ENCODE assay signal across 22 cellular contexts in the genomic region with DNA sequence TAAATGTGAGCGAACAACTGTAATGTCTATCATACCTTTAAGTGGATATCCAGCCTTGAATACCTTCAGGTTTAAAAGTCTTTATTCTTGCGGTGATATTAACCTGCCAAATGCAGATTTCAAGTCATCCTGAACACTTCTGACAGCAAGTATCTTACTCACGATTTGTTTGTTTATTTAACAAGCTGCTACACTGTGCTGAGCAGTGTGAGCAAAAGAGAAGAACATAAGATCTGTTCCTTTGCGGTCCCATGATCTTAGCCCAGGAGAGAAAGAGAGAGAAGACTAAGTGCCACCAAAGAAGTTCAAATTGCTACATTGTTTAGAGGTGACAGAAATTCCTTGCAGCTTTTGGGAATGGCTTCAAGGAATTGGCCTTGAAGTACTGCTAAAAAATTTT. TPM values are rescaled to one million over a fixed set of nuclear protein-coding genes. Genes with fewer than 3 reads are reported as not detected.
"Had no signal": no experiment of that assay in that cellular context is flagged by ENCODE, and none has a peak within 500 bp of the region (broad histone marks: within the 10 kb centered on the region; RNA-seq: fewer than 3 reads in every experiment).

No MANE protein-coding gene starts in this region.

- H3K9me3 Mint-ChIP-seq: activated B cell treated with CpG ODN at 0.5 μM for 24 hours; endodermal cell; stimulated activated naive CD8-positive, alpha-beta T cell treated with anti-CD3 and anti-CD28 coated beads, Interleukin-15, Interleukin-2, amounts not matched to agents 100 ng/mL and 50 ng/mL, for 24 hours had no signal

- H3K4me3 Mint-ChIP-seq: activated B cell treated with CpG ODN at 0.5 μM for 24 hours; activated naive CD8-positive, alpha-beta T cell treated with anti-CD3 and anti-CD28 coated beads, Interleukin-2, amount 10 ng/mL, durations not matched to agents 7 days and 5 days; endodermal cell; nephron; stimulated activated naive CD8-positive, alpha-beta T cell treated with anti-CD3 and anti-CD28 coated beads, Interleukin-15, Interleukin-2, amounts not matched to agents 100 ng/mL and 50 ng/mL, for 24 hours had no signal

- H3K27me3 Mint-ChIP-seq: activated naive CD8-positive, alpha-beta T cell treated with anti-CD3 and anti-CD28 coated beads, Interleukin-2, amount 10 ng/mL, durations not matched to agents 7 days and 5 days had no signal

- DNase-seq: activated B cell treated with CpG ODN at 0.5 μM for 24 hours; activated CD4-positive, alpha-beta T cell treated with anti-CD3 and anti-CD28 coated beads for 48 hours; activated CD8-positive, alpha-beta memory T cell treated with anti-CD3 and anti-CD28 coated beads for 24 hours; activated naive CD8-positive, alpha-beta T cell treated with anti-CD3 and anti-CD28 coated beads, Interleukin-2, amount 10 ng/mL, durations not matched to agents 7 days and 5 days; aorta; endodermal cell; hippocampal formation; kidney; occipital lobe; trophoblast cell had no signal

- H3K4me3 ChIP-seq: right atrium auricular region, suprapubic skin had no signal

- H3K27ac Mint-ChIP-seq: activated B cell treated with CpG ODN at 0.5 μM for 24 hours; activated naive CD8-positive, alpha-beta T cell treated with anti-CD3 and anti-CD28 coated beads, Interleukin-2, amount 10 ng/mL, durations not matched to agents 7 days and 5 days; endodermal cell; nephron; stimulated activated naive CD8-positive, alpha-beta T cell treated with anti-CD3 and anti-CD28 coated beads, Interleukin-15, Interleukin-2, amounts not matched to agents 100 ng/mL and 50 ng/mL, for 24 hours had no signal

RNA-seq across cellular contexts. Expression of gene IL24, which starts 9.5 kb away (rescaled TPM):
- total RNA-seq: activated B cell treated with CpG ODN at 0.5 μM for 24 hours; activated naive CD8-positive, alpha-beta T cell treated with anti-CD3 and anti-CD28 coated beads, Interleukin-2, amount 10 ng/mL, durations not matched to agents 7 days and 5 days; aorta; chondrocyte; dermis microvascular lymphatic vessel endothelial cell; endodermal cell; glomerular endothelial cell; kidney; liver; occipital lobe; posterior vena cava; skeletal muscle tissue; suprapubic skin had no signal
- polyA plus RNA-seq: aorta, esophagus had no signal

RNA-seq across cellular contexts. Expression of gene IL20, which starts 22.3 kb away (rescaled TPM):
- total RNA-seq: activated B cell treated with CpG ODN at 0.5 μM for 24 hours; activated naive CD8-positive, alpha-beta T cell treated with anti-CD3 and anti-CD28 coated beads, Interleukin-2, amount 10 ng/mL, durations not matched to agents 7 days and 5 days; aorta; chondrocyte; dermis microvascular lymphatic vessel endothelial cell; endodermal cell; glomerular endothelial cell; kidney; posterior vena cava; skeletal muscle tissue; T-helper 2 cell treated with Interferon-gamma antibody and Interleukin-4, amounts not matched to agents 100 ng/mL and 5 ng/mL, for 36 hours had no signal
- polyA plus RNA-seq: aorta, liver had no signal

RNA-seq across cellular contexts. Expression of gene FCMR, which starts 34.0 kb away (rescaled TPM):
- total RNA-seq: chondrocyte, dermis microvascular lymphatic vessel endothelial cell, endodermal cell had no signal

RNA-seq across cellular contexts. Expression of gene PIGR, which starts 58.6 kb away (rescaled TPM):
- total RNA-seq: activated naive CD8-positive, alpha-beta T cell treated with anti-CD3 and anti-CD28 coated beads, Interleukin-2, amount 10 ng/mL, durations not matched to agents 7 days and 5 days; chondrocyte; dermis microvascular lymphatic vessel endothelial cell; endodermal cell; glomerular endothelial cell; occipital lobe; right atrium auricular region; T-helper 2 cell treated with Interferon-gamma antibody and Interleukin-4, amounts not matched to agents 100 ng/mL and 5 ng/mL, for 36 hours had no signal
